ENCODE assay signal across 20 cellular contexts in the genomic region with DNA sequence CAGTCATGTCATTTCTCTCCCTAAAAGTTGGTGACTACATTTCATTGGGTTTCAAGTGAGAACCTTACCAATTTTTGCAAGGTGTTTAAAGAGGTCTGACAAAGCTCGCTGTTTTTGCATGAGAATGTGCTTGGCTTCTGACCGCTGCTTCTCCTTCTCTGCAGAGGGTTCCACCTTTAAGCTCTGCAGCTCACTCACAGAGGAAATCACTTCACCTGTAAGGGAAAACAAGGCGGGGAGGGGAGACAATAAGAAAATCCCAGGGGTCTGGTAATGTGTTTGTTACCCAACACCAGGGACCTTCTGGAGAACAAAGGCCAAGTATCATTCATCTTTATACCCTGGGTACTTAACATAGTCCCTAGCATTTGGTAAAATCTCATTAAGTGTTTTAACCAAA. TPM values are rescaled to one million over a fixed set of nuclear protein-coding genes. Genes with fewer than 3 reads are reported as not detected.
A peak's percentile ranks its signal among the peaks of the same experiment; 100 is the strongest.
DNase-seq lines count a peak whose midpoint lies in the region; ATAC-seq and TF ChIP-seq lines count a peak whose summit lies in the region.
"Had no signal": no experiment of that assay in that cellular context is flagged by ENCODE, and none has a peak within 500 bp of the region (broad histone marks: within the 10 kb centered on the region; RNA-seq: fewer than 3 reads in every experiment).

No MANE protein-coding gene starts in this region.

- peaks cover 4% of the 10 kb centered on the region for H3K27me3 Mint-ChIP-seq in GM23338 (ENCODE audit: insufficient read depth, low read depth, poor library complexity)
- H3K27me3 Mint-ChIP-seq in activated T-helper 1 cell treated with anti-CD3 and anti-CD28 coated beads, Interleukin-12 subunit alpha, Interleukin-12 subunit beta, Interleukin-2, Interleukin-4 antibody, amounts not matched to agents 30 ng/mL and 10 ng/mL and 1 ng/mL, durations not matched to agents 14 hours and 24 hours and 36 hours (ENCODE audit: insufficient read depth) = no peaks in the 10 kb centered on the region
- H3K27me3 Mint-ChIP-seq: CD4-positive, CD25-positive, alpha-beta regulatory T cell had no signal

- H3K4me1 ChIP-seq in GM23338 (ENCODE audit: insufficient read depth) (peaks cover 22% of the 10 kb centered on the region), HUES6 (ENCODE audit: control insufficient read depth, insufficient read depth, low read length) (peaks cover 23% of the 10 kb centered on the region), iPS-18a (ENCODE audit: control insufficient read depth, low read depth, low read length) (peaks cover 23% of the 10 kb centered on the region)
- H3K4me1 ChIP-seq: SJCRH30 had no signal

- H3K4me1 Mint-ChIP-seq in GM23338 = peaks cover 36% of the 10 kb centered on the region
- H3K4me1 Mint-ChIP-seq in activated T-helper 1 cell treated with anti-CD3 and anti-CD28 coated beads, Interleukin-12 subunit alpha, Interleukin-12 subunit beta, Interleukin-2, Interleukin-4 antibody, amounts not matched to agents 30 ng/mL and 10 ng/mL and 1 ng/mL, durations not matched to agents 14 hours and 24 hours and 36 hours (ENCODE audit: low read depth) = no peaks in the 10 kb centered on the region

- peaks cover 98% of the 10 kb centered on the region for H3K36me3 Mint-ChIP-seq in GM23338 (ENCODE audit: low read depth)
- peaks cover 40% of the 10 kb centered on the region for H3K36me3 Mint-ChIP-seq in activated T-helper 1 cell treated with anti-CD3 and anti-CD28 coated beads, Interleukin-12 subunit alpha, Interleukin-12 subunit beta, Interleukin-2, Interleukin-4 antibody, amounts not matched to agents 30 ng/mL and 10 ng/mL and 1 ng/mL, durations not matched to agents 14 hours and 24 hours and 36 hours (ENCODE audit: low read depth)

- H4K20me1 ChIP-seq in GM23338 (replicated peaks; ENCODE audit: insufficient read depth) = 0 out of 2 replicates have a peak, but pooled peaks cover 3% of the 10 kb centered on the region

- DNase-seq in GM23338 (ENCODE audit: low spot score) = peak; percentile 48
- peak; percentile 50 for DNase-seq in NCI-H69 (lab: John Stamatoyannopoulos, UW)
- DNase-seq in activated T-helper 1 cell treated with anti-CD3 and anti-CD28 coated beads, Interleukin-12 subunit alpha, Interleukin-12 subunit beta, Interleukin-2, Interleukin-4 antibody, amounts not matched to agents 30 ng/mL and 10 ng/mL and 1 ng/mL, durations not matched to agents 14 hours and 24 hours and 36 hours (ENCODE audit: low spot score) = no peak
- DNase-seq in activated CD4-positive, CD25-positive, alpha-beta regulatory T cell treated with anti-CD3 and anti-CD28 coated beads, Interleukin-2, amount 50 U/mL, for 72 hours = no peak
- DNase-seq: CD4-positive, CD25-positive, alpha-beta regulatory T cell; DMS153; DND-41; HCEC 1CT; NCI-H1048; NCI-H146; NCI-H1930; NCI-H524; NCI-H82; PC-9; SJCRH30 had no signal

- peak overlapping the region; percentile 81 for H3K27ac Mint-ChIP-seq in GM23338
- H3K27ac Mint-ChIP-seq in activated T-helper 1 cell treated with anti-CD3 and anti-CD28 coated beads, Interleukin-12 subunit alpha, Interleukin-12 subunit beta, Interleukin-2, Interleukin-4 antibody, amounts not matched to agents 30 ng/mL and 10 ng/mL and 1 ng/mL, durations not matched to agents 14 hours and 24 hours and 36 hours = no peak overlapping the region
- H3K27ac Mint-ChIP-seq: CD4-positive, CD25-positive, alpha-beta regulatory T cell had no signal

- peaks cover 41% of the 10 kb centered on the region; the same call in 1 of the 2 replicates for H3F3A ChIP-seq in GM23338 (replicated peaks; ENCODE audit: low read depth)

- no peak for TF ChIP-seq CTCF in GM23338 (conservative IDR thresholded peaks at IDR 0.05; ENCODE audit: low read depth in 2 of 2)

- H3K9ac ChIP-seq in HUES6 (ENCODE audit: low read length) = no peak overlapping the region
- H3K9ac ChIP-seq in iPS-18a (ENCODE audit: low read length) = no peak overlapping the region

- H3K9me2 ChIP-seq in GM23338 (ENCODE audit: insufficient read depth) = no peaks in the 10 kb centered on the region

- H3K27me3 ChIP-seq in GM23338 (ENCODE audit: insufficient read depth) (no peaks in the 10 kb centered on the region), HUES6 (ENCODE audit: control insufficient read depth, insufficient read depth, low read length) (no peaks in the 10 kb centered on the region), iPS-18a (ENCODE audit: control insufficient read depth, insufficient read depth, low read length) (no peaks in the 10 kb centered on the region)
- H3K27me3 ChIP-seq: SJCRH30 had no signal

- H3K9me3 Mint-ChIP-seq in GM23338 = no peaks in the 10 kb centered on the region
- no peaks in the 10 kb centered on the region for H3K9me3 Mint-ChIP-seq in activated T-helper 1 cell treated with anti-CD3 and anti-CD28 coated beads, Interleukin-12 subunit alpha, Interleukin-12 subunit beta, Interleukin-2, Interleukin-4 antibody, amounts not matched to agents 30 ng/mL and 10 ng/mL and 1 ng/mL, durations not matched to agents 14 hours and 24 hours and 36 hours
- H3K9me3 Mint-ChIP-seq: CD4-positive, CD25-positive, alpha-beta regulatory T cell had no signal

- H3K79me2 ChIP-seq in GM23338 (replicated peaks; ENCODE audit: insufficient read depth) = peaks cover 17% of the 10 kb centered on the region

- H3K9me3 ChIP-seq in HUES6 (ENCODE audit: control insufficient read depth, insufficient read depth, low read depth, low read length) (no peaks in the 10 kb centered on the region), iPS-18a (ENCODE audit: control insufficient read depth, low read depth, low read length) (no peaks in the 10 kb centered on the region)
- H3K9me3 ChIP-seq: SJCRH30 had no signal

- H3K4me2 ChIP-seq in GM23338 = no peak overlapping the region
- H3K4me2 ChIP-seq: PC-9 had no signal

- H3K4me3 ChIP-seq in GM23338 (no peak overlapping the region), HUES6 (ENCODE audit: low read depth, low read length) (no peak overlapping the region), iPS-18a (ENCODE audit: low read length) (no peak overlapping the region)
- H3K4me3 ChIP-seq: PC-9, SJCRH30 had no signal

- H3K4me3 Mint-ChIP-seq in GM23338 = no peak overlapping the region; the same call in 2 of the 3 replicates
- H3K4me3 Mint-ChIP-seq in activated T-helper 1 cell treated with anti-CD3 and anti-CD28 coated beads, Interleukin-12 subunit alpha, Interleukin-12 subunit beta, Interleukin-2, Interleukin-4 antibody, amounts not matched to agents 30 ng/mL and 10 ng/mL and 1 ng/mL, durations not matched to agents 14 hours and 24 hours and 36 hours = no peak overlapping the region
- H3K4me3 Mint-ChIP-seq: CD4-positive, CD25-positive, alpha-beta regulatory T cell had no signal

- H3K27ac ChIP-seq in GM23338 (ENCODE audit: low read depth) = peak overlapping the region; percentile 76
- H3K27ac ChIP-seq in HUES6 (ENCODE audit: low read depth, low read length) = peak overlapping the region; percentile 14; the same call in 1 of the 2 replicates
- H3K27ac ChIP-seq in iPS-18a (ENCODE audit: low read length) = peak overlapping the region; percentile 44
- H3K27ac ChIP-seq: PC-9, SJCRH30 had no signal

- peak; percentile 87 for ATAC-seq in GM23338
- ATAC-seq in activated CD4-positive, CD25-positive, alpha-beta regulatory T cell treated with anti-CD3 and anti-CD28 coated beads, Interleukin-2, amount 50 U/mL, for 24 hours = no peak
- ATAC-seq: Right ventricle myocardium inferior, SK-N-SH treated with all-trans-retinoic acid at 6 μM for 48 hours had no signal

- H3K36me3 ChIP-seq in GM23338 (ENCODE audit: insufficient read depth) = peaks cover 92% of the 10 kb centered on the region
- peaks cover 97% of the 10 kb centered on the region for H3K36me3 ChIP-seq in HUES6 (ENCODE audit: control insufficient read depth, insufficient read depth, low read length)
- peaks cover 85% of the 10 kb centered on the region for H3K36me3 ChIP-seq in iPS-18a (ENCODE audit: control insufficient read depth, low read depth, low read length)

- no peak overlapping the region for H2AFZ ChIP-seq in GM23338
- H2AFZ ChIP-seq: PC-9 had no signal

- intact Hi-C loops in activated T-helper 1 cell treated with anti-CD3 and anti-CD28 coated beads, Interleukin-12 subunit alpha, Interleukin-12 subunit beta, Interleukin-2, Interleukin-4 antibody, amounts not matched to agents 30 ng/mL and 10 ng/mL and 1 ng/mL, durations not matched to agents 14 hours and 24 hours and 36 hours (cut with micrococcal nuclease) = no loop called here

TF ChIP-seq in GM23338, 12 proteins besides CTCF, POLR2A, EP300 and RAD21 (continues in another document):
- no peak for TF ChIP-seq CREB1 (CRISPR knock-in tag; IDR thresholded peaks at IDR 0.05; ENCODE audit: low read depth)

RNA-seq across cellular contexts. Expression of a gene that starts 40.0 kb away (rescaled TPM):
- 13.0 and 20.3 TPM in 2 replicates for total RNA-seq in GM23338 (2014; rRNA removed; shearing (Covaris generic))
- 48.9 and 67.3 TPM in 2 replicates for polyA plus RNA-seq in GM23338 (2016; fragmentation: Nextera tagmentation; extraction: Ambion mirVana)
- 32.8 and 34.7 TPM in 2 replicates for total RNA-seq in activated T-helper 1 cell treated with anti-CD3 and anti-CD28 coated beads, Interleukin-12 subunit alpha, Interleukin-12 subunit beta, Interleukin-2, Interleukin-4 antibody, amounts not matched to agents 30 ng/mL and 10 ng/mL and 1 ng/mL, durations not matched to agents 14 hours and 24 hours and 36 hours

Comparison
In these comparisons a context has a peak if more than half of its experiments do, and no peak if none do; other contexts are left out.
1. DNase-seq: peak in GM23338 (single experiment) and NCI-H69 (single experiment); none in activated T-helper 1 cell treated with anti-CD3 and anti-CD28 coated beads, Interleukin-12 subunit alpha, Interleukin-12 subunit beta, Interleukin-2, Interleukin-4 antibody, amounts not matched to agents 30 ng/mL and 10 ng/mL and 1 ng/mL, durations not matched to agents 14 hours and 24 hours and 36 hours (single experiment) and activated CD4-positive, CD25-positive, alpha-beta regulatory T cell treated with anti-CD3 and anti-CD28 coated beads, Interleukin-2, amount 50 U/mL, for 72 hours (single experiment).
2. H3K27ac ChIP-seq: peak in every context shown above with its lines; median percentile 76 in GM23338; 44 in iPS-18a; 14 in HUES6.